Comparison of ENCODE assay signal across 24 cellular contexts in the genomic region with DNA sequence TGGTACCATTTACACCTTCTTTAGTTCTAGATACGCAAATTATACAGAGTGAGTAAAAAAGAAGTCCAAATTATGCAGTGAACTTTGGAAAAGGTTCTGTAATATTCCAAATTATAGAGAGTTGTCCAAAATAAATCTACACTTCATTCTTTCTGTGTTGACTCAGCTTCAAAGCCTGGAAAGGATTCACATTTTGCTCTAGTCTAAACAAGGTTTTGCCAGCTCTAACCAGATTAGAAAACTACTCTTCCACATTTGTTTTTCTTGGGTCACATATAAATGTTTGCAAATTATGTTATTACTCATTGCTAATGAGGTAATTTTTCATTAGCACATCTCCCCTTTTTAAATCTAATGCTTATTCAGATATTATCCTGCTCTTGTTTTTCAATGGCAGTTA.
"Had no signal": no experiment of that assay in that cellular context is flagged by ENCODE, and none has a peak within 500 bp of the region (broad histone marks: within the 10 kb centered on the region; RNA-seq: fewer than 3 reads in every experiment).

No MANE protein-coding gene starts in this region.

- H3K27me3 Mint-ChIP-seq: activated naive CD8-positive, alpha-beta T cell treated with anti-CD3 and anti-CD28 coated beads, Interleukin-2, amount 50 U/mL, for 24 hours; central memory CD8-positive, alpha-beta T cell had no signal

- H3K4me3 ChIP-seq: breast epithelium, colonic mucosa, dorsolateral prefrontal cortex, left ventricle myocardium inferior, ovary, prostate gland, tibial artery had no signal

- H3K4me3 Mint-ChIP-seq: activated CD8-positive, alpha-beta T cell treated with anti-CD3 and anti-CD28 coated beads, Interleukin-2, amount 10 ng/mL, durations not matched to agents 7 days and 5 days; activated naive CD8-positive, alpha-beta T cell treated with anti-CD3 and anti-CD28 coated beads, Interleukin-2, amount 50 U/mL, for 24 hours; activated T-helper 1 cell treated with anti-CD3 and anti-CD28 coated beads, Interleukin-12 subunit alpha, Interleukin-12 subunit beta, Interleukin-2, Interleukin-4 antibody, amounts not matched to agents 30 ng/mL and 10 ng/mL and 1 ng/mL, durations not matched to agents 14 hours and 24 hours and 36 hours; central memory CD8-positive, alpha-beta T cell; natural killer cell had no signal

- H3K4me1 Mint-ChIP-seq: activated naive CD8-positive, alpha-beta T cell treated with anti-CD3 and anti-CD28 coated beads, Interleukin-2, amount 50 U/mL, for 24 hours; central memory CD8-positive, alpha-beta T cell; natural killer cell had no signal

- H3K4me1 ChIP-seq: breast epithelium, colonic mucosa, left ventricle myocardium inferior, prostate gland had no signal

- ATAC-seq: activated CD4-positive, CD25-positive, alpha-beta regulatory T cell treated with anti-CD3 and anti-CD28 coated beads, Interleukin-2, amount 50 U/mL, for 24 hours; activated CD8-positive, alpha-beta T cell treated with anti-CD3 and anti-CD28 coated beads, Interleukin-2, amount 10 ng/mL, durations not matched to agents 7 days and 5 days; activated naive CD8-positive, alpha-beta T cell treated with anti-CD3 and anti-CD28 coated beads, Interleukin-2, amount 50 U/mL, for 24 hours; natural killer cell had no signal

- H3K27ac ChIP-seq: breast epithelium, colonic mucosa, dorsolateral prefrontal cortex, left ventricle myocardium inferior, ovary, prostate gland, tibial artery, VCaP had no signal

- H3K9me3 ChIP-seq: breast epithelium, colonic mucosa, left ventricle myocardium inferior, ovary, prostate gland, tibial artery had no signal

- H3K36me3 ChIP-seq: breast epithelium, colonic mucosa, left ventricle myocardium inferior, ovary, prostate gland, tibial artery had no signal

- H3K27ac Mint-ChIP-seq: activated CD8-positive, alpha-beta T cell treated with anti-CD3 and anti-CD28 coated beads, Interleukin-2, amount 10 ng/mL, durations not matched to agents 7 days and 5 days; activated naive CD8-positive, alpha-beta T cell treated with anti-CD3 and anti-CD28 coated beads, Interleukin-2, amount 50 U/mL, for 24 hours; activated T-helper 1 cell treated with anti-CD3 and anti-CD28 coated beads, Interleukin-12 subunit alpha, Interleukin-12 subunit beta, Interleukin-2, Interleukin-4 antibody, amounts not matched to agents 30 ng/mL and 10 ng/mL and 1 ng/mL, durations not matched to agents 14 hours and 24 hours and 36 hours; natural killer cell had no signal

- H3K27me3 ChIP-seq: breast epithelium, colonic mucosa, ovary, tibial artery had no signal

- DNase-seq: activated CD4-positive, alpha-beta T cell treated with anti-CD3 and anti-CD28 coated beads, Interleukin-2, amount 50 U/mL, for 1 hour; activated CD8-positive, alpha-beta T cell treated with anti-CD3 and anti-CD28 coated beads, Interleukin-2, amount 10 ng/mL, durations not matched to agents 7 days and 5 days; activated gamma-delta T cell; activated naive CD4-positive, alpha-beta T cell treated with anti-CD3 and anti-CD28 coated beads, Interleukin-2, amount 50 U/mL, for 16 hours; activated naive CD8-positive, alpha-beta T cell treated with anti-CD3 and anti-CD28 coated beads, Interleukin-2, amount 50 U/mL, for 24 hours; anterior cingulate cortex; colonic mucosa; dorsolateral prefrontal cortex; glutamatergic neuron; hippocampal formation; left ventricle myocardium inferior; midbrain; natural killer cell; ovary; stimulated activated CD4-positive, alpha-beta T cell treated with anti-CD3 and anti-CD28 coated beads, Interleukin-4, amount 100 ng/mL, for 24 hours; stimulated activated naive CD4-positive, alpha-beta T cell treated with Interleukin-2 at 50 U/mL for 16 hours; substantia nigra; tibial artery had no signal
